ENCODE assay signal across 6 cellular contexts in genomic region chr5:145796318-145796717, GRCh38.
"Had no signal": no experiment of that assay in that cellular context is flagged by ENCODE, and none has a peak within 500 bp of the region (broad histone marks: within the 10 kb centered on the region; RNA-seq: fewer than 3 reads in every experiment).

No MANE protein-coding gene starts in this region.

- FAIRE-seq: HepG2 had no signal

- ATAC-seq: HepG2 had no signal

- DNase-seq: GM23248, GOT3, H7, HCEC 1CT, KBM-7 had no signal

- H3K4me3 ChIP-seq: GM23248 had no signal
